Comparison of ENCODE assay signal across 22 cellular contexts in genomic region chr20:49496526-49497216, GRCh38. TPM values are rescaled to one million over a fixed set of nuclear protein-coding genes. Genes with fewer than 3 reads are reported as not detected.
"Had no signal": no experiment of that assay in that cellular context is flagged by ENCODE, and none has a peak within 500 bp of the region (broad histone marks: within the 10 kb centered on the region; RNA-seq: fewer than 3 reads in every experiment).

No MANE protein-coding gene starts in this region.

- H3K27me3 ChIP-seq: pancreas, right atrium auricular region, uterus had no signal

- ATAC-seq: activated T-cell treated with anti-CD3 and anti-CD28 coated beads, Interleukin-2, amount 50 U/mL, for 72 hours; natural killer cell; stimulated activated naive CD8-positive, alpha-beta T cell treated with anti-CD3 and anti-CD28 coated beads, Interleukin-15, amount 100 ng/mL, for 72 hours had no signal

- H3K4me3 ChIP-seq: left ventricle myocardium inferior, pancreas, psoas muscle, right atrium auricular region, transverse colon, uterus had no signal

- H3K27ac ChIP-seq: left ventricle myocardium inferior, neutrophil, pancreas, psoas muscle, right atrium auricular region, transverse colon, uterus had no signal

- H3K36me3 ChIP-seq: left ventricle myocardium inferior, neutrophil, pancreas, right atrium auricular region, transverse colon, uterus had no signal

- H3K4me1 Mint-ChIP-seq: activated CD4-positive, alpha-beta memory T cell treated with anti-CD3 and anti-CD28 coated beads, Interleukin-2, amount 10 ng/mL, durations not matched to agents 7 days and 5 days; natural killer cell; stimulated activated naive CD8-positive, alpha-beta T cell treated with anti-CD3 and anti-CD28 coated beads, Interleukin-15, amount 100 ng/mL, for 72 hours had no signal

- DNase-seq: activated CD4-positive, alpha-beta memory T cell treated with anti-CD3 and anti-CD28 coated beads, Interleukin-2, amount 10 ng/mL, durations not matched to agents 7 days and 5 days; activated CD4-positive, alpha-beta T cell treated with anti-CD3 and anti-CD28 coated beads for 48 hours; activated effector memory CD4-positive, alpha-beta T cell treated with Interleukin-2 at 50 U/mL for 16 hours; activated naive CD4-positive, alpha-beta T cell treated with anti-CD3 and anti-CD28 coated beads for 36 hours; activated T-cell treated with anti-CD3 and anti-CD28 coated beads, Interleukin-2, amount 50 U/mL, for 72 hours; cerebellar nuclear complex; cortex of kidney; effector CD4-positive, alpha-beta T cell; erythroblast; foreskin melanocyte; hippocampal formation; left ventricle myocardium inferior; natural killer cell; pancreas; psoas muscle; stimulated activated CD4-positive, alpha-beta T cell treated with anti-CD3 and anti-CD28 coated beads, Interleukin-1b, Interleukin-23, amount 100 ng/mL, for 48 hours; stimulated activated naive CD8-positive, alpha-beta T cell treated with anti-CD3 and anti-CD28 coated beads, Interleukin-15, amount 100 ng/mL, for 72 hours; T-helper 2 cell; transverse colon; uterus had no signal

- H3K36me3 Mint-ChIP-seq: natural killer cell had no signal

- H3K27ac Mint-ChIP-seq: activated CD4-positive, alpha-beta memory T cell treated with anti-CD3 and anti-CD28 coated beads, Interleukin-2, amount 10 ng/mL, durations not matched to agents 7 days and 5 days; activated naive CD4-positive, alpha-beta T cell treated with anti-CD3 and anti-CD28 coated beads for 36 hours; activated T-cell treated with anti-CD3 and anti-CD28 coated beads, Interleukin-2, amount 50 U/mL, for 72 hours; natural killer cell; stimulated activated naive CD8-positive, alpha-beta T cell treated with anti-CD3 and anti-CD28 coated beads, Interleukin-15, amount 100 ng/mL, for 72 hours had no signal

- H3K4me3 Mint-ChIP-seq: activated CD4-positive, alpha-beta memory T cell treated with anti-CD3 and anti-CD28 coated beads, Interleukin-2, amount 10 ng/mL, durations not matched to agents 7 days and 5 days; activated naive CD4-positive, alpha-beta T cell treated with anti-CD3 and anti-CD28 coated beads for 36 hours; activated T-cell treated with anti-CD3 and anti-CD28 coated beads, Interleukin-2, amount 50 U/mL, for 72 hours; natural killer cell; stimulated activated naive CD8-positive, alpha-beta T cell treated with anti-CD3 and anti-CD28 coated beads, Interleukin-15, amount 100 ng/mL, for 72 hours had no signal

- H3K9me3 ChIP-seq: left ventricle myocardium inferior, neutrophil, pancreas, psoas muscle, right atrium auricular region, transverse colon, uterus had no signal

- H3K9me3 Mint-ChIP-seq: activated CD4-positive, alpha-beta memory T cell treated with anti-CD3 and anti-CD28 coated beads, Interleukin-2, amount 10 ng/mL, durations not matched to agents 7 days and 5 days; natural killer cell had no signal

- H3K4me1 ChIP-seq: left ventricle myocardium inferior, pancreas, psoas muscle, right atrium auricular region, transverse colon, uterus had no signal

RNA-seq across cellular contexts. Expression of gene KCNB1, which starts 14.2 kb away (rescaled TPM):
- total RNA-seq: activated naive CD4-positive, alpha-beta T cell treated with anti-CD3 and anti-CD28 coated beads for 36 hours; activated T-cell treated with anti-CD3 and anti-CD28 coated beads, Interleukin-2, amount 50 U/mL, for 72 hours had no signal
